In genomic region chr6:158687507-158687906, GRCh38 we compare ENCODE assay signal across 17 cellular contexts. TPM values are rescaled to one million over a fixed set of nuclear protein-coding genes. Genes with fewer than 3 reads are reported as not detected.
DNase-seq lines count a peak whose midpoint lies in the region; ATAC-seq and TF ChIP-seq lines count a peak whose summit lies in the region.
"Had no signal": no experiment of that assay in that cellular context is flagged by ENCODE, and none has a peak within 500 bp of the region (broad histone marks: within the 10 kb centered on the region; RNA-seq: fewer than 3 reads in every experiment).

No MANE protein-coding gene starts in this region.

- intact Hi-C loops in activated CD4-positive, alpha-beta T cell treated with anti-CD3 and anti-CD28 coated beads, Interleukin-2, amount 10 ng/mL, durations not matched to agents 24 days and 14 days (cut with micrococcal nuclease): loop anchor here (1.0 kb wide), 1 partner anchor 34 kb away; no protein-coding TSS in a partner anchor

- H3K9me3 ChIP-seq in T-helper 17 cell (ENCODE audit: control insufficient read depth, low read length, poor library complexity, severe bottlenecking): no peaks in the 10 kb centered on the region
- H3K9me3 ChIP-seq: esophagus muscularis mucosa, mucosa of descending colon, thoracic aorta had no signal

- ATAC-seq in T-helper 17 cell (no peak), left lobe of liver (no peak), WTC11 (no peak)
- no peak for ATAC-seq in stimulated activated memory B cell treated with anti-CD40 and anti-IgM and Interleukin-4, amounts not matched to agents 10 μg/mL and 1 μg/mL and 100 μg/mL, for 72 hours
- ATAC-seq: SK-N-SH treated with all-trans-retinoic acid at 6 μM for 48 hours had no signal

- CTCF ChIA-PET in WTC11 (lab: Charles Lee): interaction anchor here (1.3 kb wide), 1 partner anchor 27 kb away, joined by 3 read pairs; no protein-coding TSS in a partner anchor

- H3K27ac Mint-ChIP-seq in activated CD4-positive, alpha-beta T cell treated with anti-CD3 and anti-CD28 coated beads, Interleukin-2, amount 10 ng/mL, durations not matched to agents 24 days and 14 days: peak overlapping the region; percentile 86
- H3K27ac Mint-ChIP-seq in T-helper 17 cell (peak overlapping the region; percentile 99), WTC11 (no peak overlapping the region)
- H3K27ac Mint-ChIP-seq in stimulated activated memory B cell treated with anti-CD40 and anti-IgM and Interleukin-4, amounts not matched to agents 10 μg/mL and 1 μg/mL and 100 μg/mL, for 72 hours: peak overlapping the region; percentile 78

- peak overlapping the region; percentile 53 for H3K4me3 Mint-ChIP-seq in activated CD4-positive, alpha-beta T cell treated with anti-CD3 and anti-CD28 coated beads, Interleukin-2, amount 10 ng/mL, durations not matched to agents 24 days and 14 days
- H3K4me3 Mint-ChIP-seq in T-helper 17 cell (peak overlapping the region; percentile 70), WTC11 (no peak overlapping the region)
- H3K4me3 Mint-ChIP-seq in stimulated activated memory B cell treated with anti-CD40 and anti-IgM and Interleukin-4, amounts not matched to agents 10 μg/mL and 1 μg/mL and 100 μg/mL, for 72 hours: no peak overlapping the region

- peaks cover 45% of the 10 kb centered on the region for H3K4me1 Mint-ChIP-seq in activated CD4-positive, alpha-beta T cell treated with anti-CD3 and anti-CD28 coated beads, Interleukin-2, amount 10 ng/mL, durations not matched to agents 24 days and 14 days
- H3K4me1 Mint-ChIP-seq in T-helper 17 cell (peaks cover 33% of the 10 kb centered on the region), WTC11 (peaks cover 17% of the 10 kb centered on the region)
- peaks cover 36% of the 10 kb centered on the region for H3K4me1 Mint-ChIP-seq in stimulated activated memory B cell treated with anti-CD40 and anti-IgM and Interleukin-4, amounts not matched to agents 10 μg/mL and 1 μg/mL and 100 μg/mL, for 72 hours

- peaks cover 66% of the 10 kb centered on the region for H3K36me3 Mint-ChIP-seq in activated CD4-positive, alpha-beta T cell treated with anti-CD3 and anti-CD28 coated beads, Interleukin-2, amount 10 ng/mL, durations not matched to agents 24 days and 14 days (ENCODE audit: low read depth)
- H3K36me3 Mint-ChIP-seq in T-helper 17 cell (ENCODE audit: low read depth) (peaks cover 5% of the 10 kb centered on the region), WTC11 (no peaks in the 10 kb centered on the region)
- peaks cover 13% of the 10 kb centered on the region for H3K36me3 Mint-ChIP-seq in stimulated activated memory B cell treated with anti-CD40 and anti-IgM and Interleukin-4, amounts not matched to agents 10 μg/mL and 1 μg/mL and 100 μg/mL, for 72 hours

- H3K27me3 Mint-ChIP-seq in activated CD4-positive, alpha-beta T cell treated with anti-CD3 and anti-CD28 coated beads, Interleukin-2, amount 10 ng/mL, durations not matched to agents 24 days and 14 days: no peaks in the 10 kb centered on the region
- H3K27me3 Mint-ChIP-seq in T-helper 17 cell (no peaks in the 10 kb centered on the region), WTC11 (ENCODE audit: low read depth) (no peaks in the 10 kb centered on the region; the same call in 1 of the 2 replicates)
- H3K27me3 Mint-ChIP-seq in stimulated activated memory B cell treated with anti-CD40 and anti-IgM and Interleukin-4, amounts not matched to agents 10 μg/mL and 1 μg/mL and 100 μg/mL, for 72 hours: no peaks in the 10 kb centered on the region

- DNase-seq in activated CD4-positive, alpha-beta T cell treated with anti-CD3 and anti-CD28 coated beads, Interleukin-2, amount 10 ng/mL, durations not matched to agents 24 days and 14 days: no peak
- DNase-seq in activated CD4-positive, alpha-beta T cell treated with anti-CD3 and anti-CD28 coated beads, Interleukin-2, amount 50 U/mL, for 48 hours: no peak
- no peak for DNase-seq in T-helper 17 cell
- DNase-seq in left lobe of liver (ENCODE audit: low spot score): peak; percentile 24
- no peak for DNase-seq in SIG-M5 (lab: John Stamatoyannopoulos, UW)
- DNase-seq in effector CD4-positive, alpha-beta T cell: no peak
- no peak for DNase-seq in WTC11 (ENCODE audit: low spot score)
- DNase-seq: cortex of kidney, head of caudate nucleus, mucosa of descending colon, NCI-H510A, OCI-M1, posterior cingulate gyrus had no signal

- POLR2A ChIA-PET in WTC11 (lab: Charles Lee): no interaction called here

- no peak for TF ChIP-seq CTCF in WTC11 (IDR thresholded peaks at IDR 0.05)

- no peaks in the 10 kb centered on the region for H3K9me3 Mint-ChIP-seq in activated CD4-positive, alpha-beta T cell treated with anti-CD3 and anti-CD28 coated beads, Interleukin-2, amount 10 ng/mL, durations not matched to agents 24 days and 14 days
- H3K9me3 Mint-ChIP-seq in stimulated activated memory B cell treated with anti-CD40 and anti-IgM and Interleukin-4, amounts not matched to agents 10 μg/mL and 1 μg/mL and 100 μg/mL, for 72 hours: no peaks in the 10 kb centered on the region
- H3K9me3 Mint-ChIP-seq in WTC11: no peaks in the 10 kb centered on the region

TF ChIP-seq in WTC11, 78 proteins besides CTCF, POLR2A, EP300 and RAD21 (continues in another document):
- TF ChIP-seq, protein P1, sequence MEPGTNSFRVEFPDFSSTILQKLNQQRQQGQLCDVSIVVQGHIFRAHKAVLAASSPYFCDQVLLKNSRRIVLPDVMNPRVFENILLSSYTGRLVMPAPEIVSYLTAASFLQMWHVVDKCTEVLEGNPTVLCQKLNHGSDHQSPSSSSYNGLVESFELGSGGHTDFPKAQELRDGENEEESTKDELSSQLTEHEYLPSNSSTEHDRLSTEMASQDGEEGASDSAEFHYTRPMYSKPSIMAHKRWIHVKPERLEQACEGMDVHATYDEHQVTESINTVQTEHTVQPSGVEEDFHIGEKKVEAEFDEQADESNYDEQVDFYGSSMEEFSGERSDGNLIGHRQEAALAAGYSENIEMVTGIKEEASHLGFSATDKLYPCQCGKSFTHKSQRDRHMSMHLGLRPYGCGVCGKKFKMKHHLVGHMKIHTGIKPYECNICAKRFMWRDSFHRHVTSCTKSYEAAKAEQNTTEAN (CRISPR knock-in tag; IDR thresholded peaks at IDR 0.05): no peak
- TF ChIP-seq ATF2 (CRISPR knock-in tag; IDR thresholded peaks at IDR 0.05; ENCODE audit: borderline replicate concordance, low read depth) (no peak), PRRX2 (CRISPR knock-in tag; IDR thresholded peaks at IDR 0.05) (no peak), CBFB (CRISPR knock-in tag; IDR thresholded peaks at IDR 0.05; ENCODE audit: low read depth) (no peak), SMAD4 (CRISPR knock-in tag; IDR thresholded peaks at IDR 0.05) (no peak), OVOL2 (CRISPR knock-in tag; IDR thresholded peaks at IDR 0.05; ENCODE audit: borderline replicate concordance) (no peak), E2F4 (CRISPR knock-in tag; IDR thresholded peaks at IDR 0.05; ENCODE audit: borderline replicate concordance, low read depth) (no peak)

RNA-seq across cellular contexts. Expression of gene SYTL3, which starts 37.7 kb away (rescaled TPM):
- 102 and 106 TPM in 2 replicates for total RNA-seq in activated CD4-positive, alpha-beta T cell treated with anti-CD3 and anti-CD28 coated beads, Interleukin-2, amount 10 ng/mL, durations not matched to agents 24 days and 14 days
- total RNA-seq in T-helper 17 cell (10 to 100 TPM; 28.9 to 36.1 TPM), left lobe of liver (0.43 TPM), WTC11 (2021) (0.27 to 0.39 TPM (median 0.28 TPM) in 3 replicates)

RNA-seq across cellular contexts. Expression of gene DYNLT1, which starts 43.0 kb away (rescaled TPM):
- total RNA-seq in activated CD4-positive, alpha-beta T cell treated with anti-CD3 and anti-CD28 coated beads, Interleukin-2, amount 10 ng/mL, durations not matched to agents 24 days and 14 days: 103 and 110 TPM in 2 replicates
- total RNA-seq in T-helper 17 cell: 100 to 1,000 TPM in 1 of 2 donors, 10 to 100 TPM in 1; 87.2 to 107 TPM
- 29.9 TPM for total RNA-seq in left lobe of liver
- 79.0 to 98.1 TPM (median 91.8 TPM) in 3 replicates for total RNA-seq in WTC11 (2021)

Comparison
In these comparisons a context has a peak if more than half of its experiments do, and no peak if none do; other contexts are left out.
1. H3K4me3 Mint-ChIP-seq: peak in activated CD4-positive, alpha-beta T cell treated with anti-CD3 and anti-CD28 coated beads, Interleukin-2, amount 10 ng/mL, durations not matched to agents 24 days and 14 days (single experiment) and T-helper 17 cell (single experiment); none in stimulated activated memory B cell treated with anti-CD40 and anti-IgM and Interleukin-4, amounts not matched to agents 10 μg/mL and 1 μg/mL and 100 μg/mL, for 72 hours (single experiment) and WTC11 (single experiment).
2. RNA of gene SYTL3, which starts 37.7 kb away (total RNA-seq): 102 to 106 TPM in activated CD4-positive, alpha-beta T cell treated with anti-CD3 and anti-CD28 coated beads, Interleukin-2, amount 10 ng/mL, durations not matched to agents 24 days and 14 days and 28.9 to 36.1 TPM in T-helper 17 cell; 0.43 TPM in left lobe of liver (single experiment) and 0.27 to 0.39 TPM in WTC11; every median in the first group is over 10 times any median in the second.